ENCODE assay signal across 13 cellular contexts in genomic region chr4:15893967-15894366, GRCh38. TPM values are rescaled to one million over a fixed set of nuclear protein-coding genes. Genes with fewer than 3 reads are reported as not detected.
DNase-seq lines count a peak whose midpoint lies in the region; ATAC-seq and TF ChIP-seq lines count a peak whose summit lies in the region.
"Had no signal": no experiment of that assay in that cellular context is flagged by ENCODE, and none has a peak within 500 bp of the region (broad histone marks: within the 10 kb centered on the region; RNA-seq: fewer than 3 reads in every experiment).

No MANE protein-coding gene starts in this region.

- H3K27me3 ChIP-seq in SJSA1 (replicated peaks) = no peaks in the 10 kb centered on the region

- H3K36me3 Mint-ChIP-seq in stimulated activated memory B cell treated with anti-CD40 and anti-IgM and Interleukin-4, amounts not matched to agents 10 μg/mL and 1 μg/mL and 100 μg/mL, for 72 hours = no peaks in the 10 kb centered on the region
- H3K36me3 Mint-ChIP-seq: T-cell had no signal

- no peak overlapping the region for H3K4me3 Mint-ChIP-seq in stimulated activated memory B cell treated with anti-CD40 and anti-IgM and Interleukin-4, amounts not matched to agents 10 μg/mL and 1 μg/mL and 100 μg/mL, for 72 hours
- H3K4me3 Mint-ChIP-seq: neural crest cell, T-cell had no signal

- peaks cover 45% of the 10 kb centered on the region for H3K27me3 Mint-ChIP-seq in stimulated activated memory B cell treated with anti-CD40 and anti-IgM and Interleukin-4, amounts not matched to agents 10 μg/mL and 1 μg/mL and 100 μg/mL, for 72 hours

- no peak overlapping the region for H3K27ac Mint-ChIP-seq in stimulated activated memory B cell treated with anti-CD40 and anti-IgM and Interleukin-4, amounts not matched to agents 10 μg/mL and 1 μg/mL and 100 μg/mL, for 72 hours
- H3K27ac Mint-ChIP-seq: T-cell had no signal

- peak; percentile 87 for DNase-seq in GM04504 (ENCODE audit: low read depth)
- DNase-seq in SJSA1 (ENCODE audit: low read depth in 1 of 2, low spot score in 2 of 2) = peak; percentile 70 to 77
- peak; percentile 91 for DNase-seq in fibroblast of the aortic adventitia (ENCODE audit: low read depth)
- peak; percentile 52 for DNase-seq in smooth muscle cell of the brain vasculature (ENCODE audit: low read depth, low spot score)
- DNase-seq in HuH-7 (ENCODE audit: low spot score) = no peak
- DNase-seq in activated CD8-positive, alpha-beta memory T cell treated with anti-CD3 and anti-CD28 coated beads for 24 hours = no peak
- DNase-seq in hippocampal formation (lab: John Stamatoyannopoulos, UW) = no peak
- DNase-seq: cerebellar nuclear complex, Karpas-422, NCI-H510A, T-cell had no signal

- H3K4me3 ChIP-seq in SJSA1 = no peak overlapping the region
- no peak overlapping the region for H3K4me3 ChIP-seq in fibroblast of the aortic adventitia (ENCODE audit: low read depth, low read length)

- no peaks in the 10 kb centered on the region for H3K9me3 ChIP-seq in SJSA1 (replicated peaks)

- peak overlapping the region; percentile 64 for H3K27ac ChIP-seq in SJSA1

- H3K4me1 ChIP-seq in SJSA1 (replicated peaks) = peaks cover 14% of the 10 kb centered on the region

- no peak for TF ChIP-seq CTCF in fibroblast of the aortic adventitia (IDR thresholded peaks at IDR 0.05; ENCODE audit: insufficient read depth, low read length)

- no peak for ATAC-seq in stimulated activated memory B cell treated with anti-CD40 and anti-IgM and Interleukin-4, amounts not matched to agents 10 μg/mL and 1 μg/mL and 100 μg/mL, for 72 hours
- ATAC-seq: T-cell had no signal

- no peaks in the 10 kb centered on the region for H3K9me3 Mint-ChIP-seq in stimulated activated memory B cell treated with anti-CD40 and anti-IgM and Interleukin-4, amounts not matched to agents 10 μg/mL and 1 μg/mL and 100 μg/mL, for 72 hours
- H3K9me3 Mint-ChIP-seq: T-cell had no signal

- H3K4me1 Mint-ChIP-seq in stimulated activated memory B cell treated with anti-CD40 and anti-IgM and Interleukin-4, amounts not matched to agents 10 μg/mL and 1 μg/mL and 100 μg/mL, for 72 hours = peaks cover 18% of the 10 kb centered on the region

- H3K36me3 ChIP-seq in SJSA1 = no peaks in the 10 kb centered on the region

RNA-seq across cellular contexts. Expression of gene FGFBP1, which starts 44.6 kb away (rescaled TPM):
- total RNA-seq in SJSA1 (2014; rRNA removed; shearing (Covaris generic)) = not detected in 2 replicates
- not detected in 2 replicates for total RNA-seq in fibroblast of the aortic adventitia (ENCODE audit: low replicate concordance)
- total RNA-seq: neural crest cell, T-cell had no signal

Comparison
In these comparisons a context has a peak if more than half of its experiments do, and no peak if none do; other contexts are left out.
1. DNase-seq: peak in GM04504 (single experiment), SJSA1 (2 of 2), fibroblast of the aortic adventitia (single experiment) and smooth muscle cell of the brain vasculature (single experiment); none in HuH-7 (single experiment), activated CD8-positive, alpha-beta memory T cell treated with anti-CD3 and anti-CD28 coated beads for 24 hours (single experiment) and hippocampal formation (0 of 2).